In genomic region chr9:649128-650074, GRCh38 we compare ENCODE assay signal across 12 cellular contexts.
A peak's percentile ranks its signal among the peaks of the same experiment; 100 is the strongest.
DNase-seq lines count a peak whose midpoint lies in the region; ATAC-seq, FAIRE-seq and TF ChIP-seq lines count a peak whose summit lies in the region.
"Had no signal": no experiment of that assay in that cellular context is flagged by ENCODE, and none has a peak within 500 bp of the region (broad histone marks: within the 10 kb centered on the region; RNA-seq: fewer than 3 reads in every experiment).

No MANE protein-coding gene starts in this region.

- H3K4me2 ChIP-seq in astrocyte (ENCODE audit: low read length): peak overlapping the region; percentile 69

- no peak overlapping the region for H3K4me3 ChIP-seq in astrocyte (ENCODE audit: insufficient read depth, low read depth, low read length)
- H3K4me3 ChIP-seq in uterus: peak overlapping the region in 1 of 2 donors; percentile 2

- no peaks in the 10 kb centered on the region for H4K20me1 ChIP-seq in astrocyte (ENCODE audit: insufficient read depth, low read length)

- H3K27me3 ChIP-seq in astrocyte (ENCODE audit: insufficient read depth, low read length) (no peaks in the 10 kb centered on the region), uterus (no peaks in the 10 kb centered on the region)

- H3K36me3 ChIP-seq in astrocyte (ENCODE audit: insufficient read depth, low read length) (no peaks in the 10 kb centered on the region), uterus (no peaks in the 10 kb centered on the region)

- H3K27ac Mint-ChIP-seq in activated naive CD4-positive, alpha-beta T cell treated with anti-CD3 and anti-CD28 coated beads, Interleukin-2, amount 50 U/mL, for 24 hours: no peak overlapping the region
- no peak overlapping the region for H3K27ac Mint-ChIP-seq in astrocyte (ENCODE audit: unreplicated experiment)
- H3K27ac Mint-ChIP-seq: activated CD4-positive, alpha-beta memory T cell treated with anti-CD3 and anti-CD28 coated beads, Interleukin-2, amount 10 ng/mL, durations not matched to agents 7 days and 5 days had no signal

- FAIRE-seq in astrocyte (lab: Jason Lieb, UNC): no peak

- peaks cover 66% of the 10 kb centered on the region for H3K4me1 Mint-ChIP-seq in activated naive CD4-positive, alpha-beta T cell treated with anti-CD3 and anti-CD28 coated beads, Interleukin-2, amount 50 U/mL, for 24 hours
- peaks cover 14% of the 10 kb centered on the region for H3K4me1 Mint-ChIP-seq in astrocyte (ENCODE audit: low read depth, unreplicated experiment)

- H3K27ac ChIP-seq in astrocyte (ENCODE audit: low read depth, low read length) (no peak overlapping the region), uterus (peak overlapping the region; percentile 21 to 31)

- intact Hi-C loops in uterus (cut with DNase I; ENCODE audit: low total_unique reads): no loop called here

- no peaks in the 10 kb centered on the region for H3K4me1 ChIP-seq in astrocyte (ENCODE audit: insufficient read depth, low read length)
- no peaks in the 10 kb centered on the region for H3K4me1 ChIP-seq in uterus

- no peak for DNase-seq in activated naive CD4-positive, alpha-beta T cell treated with Interleukin-2 at 50 U/mL for 16 hours
- DNase-seq in astrocyte (ENCODE audit: low read depth) (no peak), iPS-NIHi7 (ENCODE audit: extremely low spot score) (peak; percentile 14), uterus (no peak), DMS153 treated with DMSO at 0.1 percent for 48 hours (lab: John Stamatoyannopoulos, UW; ENCODE audit: unreplicated experiment) (no peak)
- no peak for DNase-seq in activated CD4-positive, CD25-positive, alpha-beta regulatory T cell treated with anti-CD3 and anti-CD28 coated beads, Interleukin-2, amount 50 U/mL, for 72 hours
- DNase-seq: activated CD4-positive, alpha-beta memory T cell treated with anti-CD3 and anti-CD28 coated beads, Interleukin-2, amount 10 ng/mL, durations not matched to agents 7 days and 5 days; central memory CD4-positive, alpha-beta T cell; NCI-H146; SHP77 treated with DMSO at 0.1 percent for 48 hours had no signal

- TF ChIP-seq CTCF in astrocyte (IDR thresholded peaks at IDR 0.05; ENCODE audit: insufficient read depth, low read depth, low read length): no peak
- no peak for TF ChIP-seq CTCF in uterus (IDR thresholded peaks at IDR 0.05)

- no peak for TF ChIP-seq POLR2A in uterus (IDR thresholded peaks at IDR 0.05)

- no peak for ATAC-seq in HG02588 (IDR thresholded peaks at IDR 0.05; ENCODE audit: unreplicated experiment)

- H3K36me3 Mint-ChIP-seq in activated naive CD4-positive, alpha-beta T cell treated with anti-CD3 and anti-CD28 coated beads, Interleukin-2, amount 50 U/mL, for 24 hours: no peaks in the 10 kb centered on the region
- H3K36me3 Mint-ChIP-seq in astrocyte (ENCODE audit: low read depth, unreplicated experiment): no peaks in the 10 kb centered on the region

- H3K9me3 Mint-ChIP-seq in activated naive CD4-positive, alpha-beta T cell treated with anti-CD3 and anti-CD28 coated beads, Interleukin-2, amount 50 U/mL, for 24 hours: no peaks in the 10 kb centered on the region
- H3K9me3 Mint-ChIP-seq in astrocyte (ENCODE audit: unreplicated experiment): no peaks in the 10 kb centered on the region
- H3K9me3 Mint-ChIP-seq: activated CD4-positive, alpha-beta memory T cell treated with anti-CD3 and anti-CD28 coated beads, Interleukin-2, amount 10 ng/mL, durations not matched to agents 7 days and 5 days had no signal

- no peaks in the 10 kb centered on the region for H3K27me3 Mint-ChIP-seq in activated naive CD4-positive, alpha-beta T cell treated with anti-CD3 and anti-CD28 coated beads, Interleukin-2, amount 50 U/mL, for 24 hours
- no peaks in the 10 kb centered on the region for H3K27me3 Mint-ChIP-seq in astrocyte (ENCODE audit: low read depth, unreplicated experiment)
- H3K27me3 Mint-ChIP-seq: activated CD4-positive, alpha-beta memory T cell treated with anti-CD3 and anti-CD28 coated beads, Interleukin-2, amount 10 ng/mL, durations not matched to agents 7 days and 5 days had no signal

- no peak overlapping the region for H2AFZ ChIP-seq in astrocyte (ENCODE audit: low read depth, low read length)

- H3K9me3 ChIP-seq in astrocyte (ENCODE audit: insufficient read depth, low read depth, low read length): no peaks in the 10 kb centered on the region
- no peaks in the 10 kb centered on the region for H3K9me3 ChIP-seq in uterus

- H3K4me3 Mint-ChIP-seq in activated naive CD4-positive, alpha-beta T cell treated with anti-CD3 and anti-CD28 coated beads, Interleukin-2, amount 50 U/mL, for 24 hours: peak overlapping the region; percentile 72
- H3K4me3 Mint-ChIP-seq in astrocyte (ENCODE audit: unreplicated experiment): no peak overlapping the region

- no peaks in the 10 kb centered on the region for H3K79me2 ChIP-seq in astrocyte (ENCODE audit: insufficient read depth, low read length)

- H3K9ac ChIP-seq in astrocyte (ENCODE audit: low read length): no peak overlapping the region
